29 cellular contexts compared by ENCODE assay signal in the genomic region with DNA sequence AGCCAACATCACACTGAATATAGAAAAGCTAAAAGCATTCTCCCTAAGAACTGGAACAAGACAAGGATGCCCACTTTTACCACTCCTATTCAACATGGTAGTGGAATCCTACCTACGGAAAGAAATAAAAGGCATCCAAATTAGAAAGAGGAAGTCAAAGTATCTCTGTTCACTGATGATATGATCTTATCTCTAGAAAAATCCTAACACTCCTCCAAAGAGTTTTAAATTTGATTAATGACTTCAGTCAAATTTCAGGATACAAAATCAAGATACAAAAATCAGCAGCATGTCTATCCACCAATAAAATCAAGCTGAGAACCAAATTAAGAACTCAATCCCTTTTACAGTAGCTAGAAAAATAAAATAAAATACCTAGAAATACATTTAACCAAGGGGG.
"Had no signal": no experiment of that assay in that cellular context is flagged by ENCODE, and none has a peak within 500 bp of the region (broad histone marks: within the 10 kb centered on the region; RNA-seq: fewer than 3 reads in every experiment).

No MANE protein-coding gene starts in this region.

- H3K27ac ChIP-seq: brain microvascular endothelial cell, SJCRH30, SK-N-MC, VCaP had no signal

- FAIRE-seq: colon, TTC549 had no signal

- H3K4me1 ChIP-seq: SJCRH30 had no signal

- H3K27me3 ChIP-seq: brain microvascular endothelial cell, SJCRH30 had no signal

- H3K36me3 ChIP-seq: brain microvascular endothelial cell, SJCRH30 had no signal

- DNase-seq: activated B cell treated with CpG ODN at 0.5 μM for 24 hours; activated CD4-positive, alpha-beta memory T cell treated with anti-CD3 and anti-CD28 coated beads, Interleukin-2, amount 10 ng/mL, durations not matched to agents 7 days and 5 days; activated CD4-positive, alpha-beta T cell treated with anti-CD3 and anti-CD28 coated beads for 1 hour; activated CD4-positive, alpha-beta T cell treated with anti-CD3 and anti-CD28 coated beads for 48 hours; activated CD8-positive, alpha-beta memory T cell treated with anti-CD3 and anti-CD28 coated beads for 24 hours; activated CD8-positive, alpha-beta memory T cell treated with anti-CD3 and anti-CD28 coated beads, Interleukin-2, amount 10 ng/mL, durations not matched to agents 7 days and 5 days; activated CD8-positive, alpha-beta memory T cell treated with anti-CD3 and anti-CD28 coated beads, Interleukin-2, amount 50 U/mL, for 48 hours; activated effector memory CD4-positive, alpha-beta T cell treated with Interleukin-2 at 50 U/mL for 16 hours; activated naive CD4-positive, alpha-beta T cell treated with anti-CD3 and anti-CD28 coated beads, Interleukin-2, amount 10 ng/mL, durations not matched to agents 7 days and 5 days; activated naive CD8-positive, alpha-beta T cell treated with anti-CD3 and anti-CD28 coated beads for 36 hours; activated T-cell treated with anti-CD3 and anti-CD28 coated beads, Interleukin-2, amount 50 U/mL, for 48 hours; amniotic stem cell; aorta; brain microvascular endothelial cell; central memory CD4-positive, alpha-beta T cell; MM.1S; NCI-H1092; NCI-H1436 treated with DMSO at 0.1 percent for 48 hours; NCI-H1694 treated with DMSO at 0.1 percent for 48 hours; NCI-H2029; NCI-H345; NCI-H524 treated with DMSO at 0.1 percent for 48 hours; SHP77; SJCRH30 had no signal

- H3K4me3 ChIP-seq: SJCRH30, SK-N-MC had no signal

- H3K9me3 ChIP-seq: SJCRH30 had no signal

- ATAC-seq: activated CD8-positive, alpha-beta memory T cell treated with anti-CD3 and anti-CD28 coated beads, Interleukin-2, amount 10 ng/mL, durations not matched to agents 7 days and 5 days; Panc1 had no signal
